ENCODE assay signal across 26 cellular contexts in the genomic region with DNA sequence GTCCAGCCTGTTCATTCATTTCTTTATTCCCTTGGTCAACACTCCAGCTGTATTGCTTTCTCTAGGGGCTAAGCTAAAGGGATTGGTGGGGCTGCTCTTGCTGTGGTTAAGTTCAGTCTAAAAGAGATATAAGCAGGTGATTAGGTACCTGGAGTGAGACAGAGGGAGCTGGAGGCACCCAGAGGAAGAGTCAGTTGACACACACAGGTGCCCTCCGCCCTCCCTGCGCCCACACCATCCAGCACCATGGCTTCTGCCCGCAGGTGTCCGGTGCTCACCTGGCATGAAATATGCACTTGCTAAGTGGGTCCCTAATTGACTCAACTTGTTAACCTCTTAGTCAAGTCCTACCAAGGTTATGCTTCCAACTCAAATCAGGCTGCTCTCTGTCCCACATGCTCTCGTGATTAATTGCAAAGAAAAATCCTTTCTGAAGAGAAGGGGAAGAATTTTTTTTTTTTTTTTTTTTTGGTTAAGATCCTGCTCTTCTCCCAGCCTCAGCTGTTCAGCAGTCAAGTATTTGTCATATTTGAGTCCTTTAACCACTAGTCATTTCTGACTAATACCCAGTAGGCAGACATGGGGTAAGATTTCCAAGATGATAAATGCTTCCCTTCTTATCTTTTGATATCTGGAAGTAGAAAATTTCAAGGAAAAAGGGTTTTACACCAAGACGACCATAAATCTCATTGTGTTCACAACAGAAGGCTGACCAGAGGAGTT.
"Had no signal": no experiment of that assay in that cellular context is flagged by ENCODE, and none has a peak within 500 bp of the region (broad histone marks: within the 10 kb centered on the region; RNA-seq: fewer than 3 reads in every experiment).

No MANE protein-coding gene starts in this region.

- H3K27ac ChIP-seq: adrenal gland, ascending aorta, brain microvascular endothelial cell, lower lobe of right lung, pancreas, skin epidermis, stomach, suprapubic skin, tibial nerve had no signal

- H3K9me3 Mint-ChIP-seq: activated T-cell treated with anti-CD3 and anti-CD28 coated beads, Interleukin-2, amount 50 U/mL, for 24 hours; activated T-helper 2 cell treated with anti-CD3 and anti-CD28 coated beads, Interferon-gamma antibody, Interleukin-2, Interleukin-4, amounts not matched to agents 10 μg/mL and 5 μg/mL and 100 μg/mL, durations not matched to agents 14 hours and 24 hours and 36 hours; central memory CD8-positive, alpha-beta T cell; natural killer cell; stimulated activated effector memory CD8-positive, alpha-beta T cell treated with anti-CD3 and anti-CD28 coated beads, Interleukin-12 subunit alpha, Interleukin-12 subunit beta, amount 100 ng/mL, for 72 hours had no signal

- ATAC-seq: activated CD8-positive, alpha-beta T cell treated with anti-CD3 and anti-CD28 coated beads, Interleukin-2, amount 10 ng/mL, durations not matched to agents 7 days and 5 days; left lobe of liver; lower lobe of right lung; natural killer cell; pancreas; right cardiac atrium; stimulated activated effector memory CD8-positive, alpha-beta T cell treated with anti-CD3 and anti-CD28 coated beads, Interleukin-12 subunit alpha, Interleukin-12 subunit beta, amount 100 ng/mL, for 72 hours had no signal

- H3K4me1 Mint-ChIP-seq: central memory CD8-positive, alpha-beta T cell; natural killer cell; stimulated activated effector memory CD8-positive, alpha-beta T cell treated with anti-CD3 and anti-CD28 coated beads, Interleukin-12 subunit alpha, Interleukin-12 subunit beta, amount 100 ng/mL, for 72 hours had no signal

- H3K36me3 Mint-ChIP-seq: activated naive CD8-positive, alpha-beta T cell; natural killer cell; stimulated activated effector memory CD8-positive, alpha-beta T cell treated with anti-CD3 and anti-CD28 coated beads, Interleukin-12 subunit alpha, Interleukin-12 subunit beta, amount 100 ng/mL, for 72 hours had no signal

- H3K9me3 ChIP-seq: adrenal gland, ascending aorta, lower lobe of right lung, pancreas, stomach, suprapubic skin, tibial nerve had no signal

- H3K27me3 ChIP-seq: ascending aorta, brain microvascular endothelial cell, suprapubic skin, tibial nerve had no signal

- H3K4me3 ChIP-seq: adrenal gland, ascending aorta, lower lobe of right lung, pancreas, skin epidermis, stomach, suprapubic skin, tibial nerve had no signal

- H3K36me3 ChIP-seq: adrenal gland, ascending aorta, brain microvascular endothelial cell, lower lobe of right lung, pancreas, stomach, suprapubic skin, tibial nerve had no signal

- H3K4me1 ChIP-seq: adrenal gland, ascending aorta, lower lobe of right lung, pancreas, stomach, suprapubic skin, tibial nerve had no signal

- DNase-seq: activated CD4-positive, alpha-beta T cell treated with anti-CD3 and anti-CD28 coated beads for 1 hour; activated CD4-positive, alpha-beta T cell treated with anti-CD3 and anti-CD28 coated beads, Interleukin-2, amount 50 U/mL, for 1 hour; activated CD8-positive, alpha-beta memory T cell treated with anti-CD3 and anti-CD28 coated beads, Interleukin-2, amount 50 U/mL, for 4 hours; activated CD8-positive, alpha-beta T cell treated with anti-CD3 and anti-CD28 coated beads, Interleukin-2, amount 10 ng/mL, durations not matched to agents 7 days and 5 days; activated naive CD4-positive, alpha-beta T cell; activated T-cell treated with anti-CD3 and anti-CD28 coated beads, Interleukin-2, amount 50 U/mL, for 24 hours; adrenal gland; brain microvascular endothelial cell; effector memory CD4-positive, alpha-beta T cell; foreskin melanocyte; kidney; lower lobe of right lung; natural killer cell; pancreas; right cardiac atrium; stimulated activated CD4-positive, alpha-beta T cell treated with anti-CD3 and anti-CD28 coated beads, Interleukin-1b, Interleukin-23, amount 100 ng/mL, for 48 hours; stomach had no signal

- H3K27ac Mint-ChIP-seq: activated CD8-positive, alpha-beta T cell treated with anti-CD3 and anti-CD28 coated beads, Interleukin-2, amount 10 ng/mL, durations not matched to agents 7 days and 5 days; activated naive CD8-positive, alpha-beta T cell; activated T-cell treated with anti-CD3 and anti-CD28 coated beads, Interleukin-2, amount 50 U/mL, for 24 hours; activated T-helper 2 cell treated with anti-CD3 and anti-CD28 coated beads, Interferon-gamma antibody, Interleukin-2, Interleukin-4, amounts not matched to agents 10 μg/mL and 5 μg/mL and 100 μg/mL, durations not matched to agents 14 hours and 24 hours and 36 hours; natural killer cell; stimulated activated effector memory CD8-positive, alpha-beta T cell treated with anti-CD3 and anti-CD28 coated beads, Interleukin-12 subunit alpha, Interleukin-12 subunit beta, amount 100 ng/mL, for 72 hours had no signal

- H3K4me3 Mint-ChIP-seq: activated CD8-positive, alpha-beta T cell treated with anti-CD3 and anti-CD28 coated beads, Interleukin-2, amount 10 ng/mL, durations not matched to agents 7 days and 5 days; activated naive CD8-positive, alpha-beta T cell; activated T-cell treated with anti-CD3 and anti-CD28 coated beads, Interleukin-2, amount 50 U/mL, for 24 hours; central memory CD8-positive, alpha-beta T cell; natural killer cell; stimulated activated effector memory CD8-positive, alpha-beta T cell treated with anti-CD3 and anti-CD28 coated beads, Interleukin-12 subunit alpha, Interleukin-12 subunit beta, amount 100 ng/mL, for 72 hours had no signal
